Comparison of ENCODE assay signal across 7 cellular contexts in the genomic region with DNA sequence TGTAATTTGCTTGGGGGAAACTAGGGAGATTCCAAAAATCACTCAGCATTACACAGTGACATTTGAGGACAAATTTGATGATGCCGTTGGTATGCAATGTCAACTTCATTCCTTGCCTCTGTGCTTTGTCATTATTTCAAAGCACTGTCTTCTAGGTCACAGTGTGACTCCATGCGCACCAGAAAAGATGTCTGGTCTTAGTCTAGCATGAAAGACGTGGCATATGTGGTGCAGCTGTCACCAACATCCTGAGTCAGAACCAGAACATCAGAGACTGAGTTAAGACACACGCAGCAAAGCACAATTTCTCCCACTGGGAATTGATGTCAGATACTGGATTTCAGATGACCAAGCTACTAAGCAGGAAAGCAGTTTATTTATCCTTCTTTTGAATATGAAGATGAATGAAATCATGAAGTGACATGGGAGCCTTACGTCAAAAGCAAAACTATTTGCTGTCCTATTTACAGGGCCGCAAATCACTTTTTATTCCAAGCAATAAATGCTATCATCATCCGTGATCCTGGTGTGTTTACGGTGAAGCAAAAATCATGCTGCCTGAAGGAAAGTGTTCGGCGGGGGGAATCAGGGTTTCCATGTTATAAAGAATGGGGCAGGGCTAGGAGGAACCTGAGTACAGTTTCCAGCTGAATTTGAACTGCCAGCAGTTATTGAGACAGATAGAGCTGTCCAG.
DNase-seq lines count a peak whose midpoint lies in the region; ATAC-seq, FAIRE-seq and TF ChIP-seq lines count a peak whose summit lies in the region.
"Not testable (repeated sequence)": the region's sequence is repeated elsewhere in the genome, so short reads cannot be mapped to it uniquely, and the experiment has no call there.

No MANE protein-coding gene starts in this region.

- not testable (repeated sequence) for H3K27me3 ChIP-seq in CD4-positive, alpha-beta T cell (ENCODE audit: control insufficient read depth, insufficient read depth, low read length); OCI-LY3 (ENCODE audit: low read depth, low read length); endothelial cell of umbilical vein (ENCODE audit: control insufficient read depth in 2 of 2, insufficient read depth in 2 of 2, low read length in 2 of 2)

- POLR2A ChIA-PET in CD4-positive, alpha-beta T cell (lab: Charles Lee); endothelial cell of umbilical vein (lab: Charles Lee): not testable (repeated sequence)

- H3K4me3 Mint-ChIP-seq in CD4-positive, alpha-beta T cell; activated CD4-positive, alpha-beta T cell treated with anti-CD3 and anti-CD28 coated beads, Interleukin-2, amount 10 ng/mL, durations not matched to agents 24 days and 14 days; mesothelial cell of epicardium; stimulated activated effector memory CD8-positive, alpha-beta T cell treated with anti-CD3 and anti-CD28 coated beads, Interleukin-12 subunit alpha, Interleukin-12 subunit beta, amount 100 ng/mL, for 72 hours: not testable (repeated sequence)

- H3K27ac ChIP-seq in CD4-positive, alpha-beta T cell (ENCODE audit: low read depth, low read length); endothelial cell of umbilical vein (ENCODE audit: insufficient read depth, low read depth, low read length): not testable (repeated sequence)
- H3K27ac ChIP-seq in OCI-LY3 (ENCODE audit: low read length) = peak overlapping the region; percentile 74

- not testable (repeated sequence) for H3K27ac Mint-ChIP-seq in CD4-positive, alpha-beta T cell; activated CD4-positive, alpha-beta T cell treated with anti-CD3 and anti-CD28 coated beads, Interleukin-2, amount 10 ng/mL, durations not matched to agents 24 days and 14 days; activated naive CD4-positive, alpha-beta T cell treated with anti-CD3 and anti-CD28 coated beads, Interleukin-2, amount 50 U/mL, for 72 hours; stimulated activated effector memory CD8-positive, alpha-beta T cell treated with anti-CD3 and anti-CD28 coated beads, Interleukin-12 subunit alpha, Interleukin-12 subunit beta, amount 100 ng/mL, for 72 hours
- H3K27ac Mint-ChIP-seq in mesothelial cell of epicardium = peak overlapping the region; percentile 40

- TF ChIP-seq CTCF in CD4-positive, alpha-beta T cell (IDR thresholded peaks at IDR 0.05); OCI-LY3 (IDR thresholded peaks at IDR 0.05; ENCODE audit: low read depth, low read length); endothelial cell of umbilical vein (IDR thresholded peaks at IDR 0.05; ENCODE audit: extremely low read depth in 1 of 2, insufficient read depth in 1 of 2, low read depth in 1 of 2, low read length in 2 of 2); mesothelial cell of epicardium (IDR thresholded peaks at IDR 0.05; ENCODE audit: unreplicated experiment): not testable (repeated sequence)

- CTCF ChIA-PET in CD4-positive, alpha-beta T cell (lab: Charles Lee); endothelial cell of umbilical vein (lab: Charles Lee): not testable (repeated sequence)

- H3K27me3 Mint-ChIP-seq in CD4-positive, alpha-beta T cell; activated CD4-positive, alpha-beta T cell treated with anti-CD3 and anti-CD28 coated beads, Interleukin-2, amount 10 ng/mL, durations not matched to agents 24 days and 14 days; mesothelial cell of epicardium (ENCODE audit: low read depth): not testable (repeated sequence)

- H3K36me3 Mint-ChIP-seq in CD4-positive, alpha-beta T cell (ENCODE audit: low read depth); activated CD4-positive, alpha-beta T cell treated with anti-CD3 and anti-CD28 coated beads, Interleukin-2, amount 10 ng/mL, durations not matched to agents 24 days and 14 days (ENCODE audit: low read depth); activated naive CD4-positive, alpha-beta T cell treated with anti-CD3 and anti-CD28 coated beads, Interleukin-2, amount 50 U/mL, for 72 hours; mesothelial cell of epicardium; stimulated activated effector memory CD8-positive, alpha-beta T cell treated with anti-CD3 and anti-CD28 coated beads, Interleukin-12 subunit alpha, Interleukin-12 subunit beta, amount 100 ng/mL, for 72 hours: not testable (repeated sequence)

- H3K4me1 ChIP-seq in OCI-LY3 (ENCODE audit: low read length) = peaks cover 67% of the 10 kb centered on the region
- not testable (repeated sequence) for H3K4me1 ChIP-seq in endothelial cell of umbilical vein (ENCODE audit: control insufficient read depth, extremely low read depth, insufficient read depth, low read length)

- not testable (repeated sequence) for H3K79me2 ChIP-seq in OCI-LY3 (ENCODE audit: low read length); endothelial cell of umbilical vein (ENCODE audit: control insufficient read depth, insufficient read depth, low read length)

- H4K20me1 ChIP-seq in OCI-LY3 (ENCODE audit: insufficient read depth, low read length); endothelial cell of umbilical vein (replicated peaks; ENCODE audit: control insufficient read depth, extremely low read depth, insufficient read depth, low read length): not testable (repeated sequence)

- FAIRE-seq in endothelial cell of umbilical vein (lab: Jason Lieb, UNC) = peak; percentile 59

- not testable (repeated sequence) for H3K4me1 Mint-ChIP-seq in CD4-positive, alpha-beta T cell (ENCODE audit: low read depth); stimulated activated effector memory CD8-positive, alpha-beta T cell treated with anti-CD3 and anti-CD28 coated beads, Interleukin-12 subunit alpha, Interleukin-12 subunit beta, amount 100 ng/mL, for 72 hours
- H3K4me1 Mint-ChIP-seq in activated CD4-positive, alpha-beta T cell treated with anti-CD3 and anti-CD28 coated beads, Interleukin-2, amount 10 ng/mL, durations not matched to agents 24 days and 14 days = peaks cover 14% of the 10 kb centered on the region
- peaks cover 26% of the 10 kb centered on the region for H3K4me1 Mint-ChIP-seq in mesothelial cell of epicardium

- not testable (repeated sequence) for H3K9me3 Mint-ChIP-seq in CD4-positive, alpha-beta T cell; activated CD4-positive, alpha-beta T cell treated with anti-CD3 and anti-CD28 coated beads, Interleukin-2, amount 10 ng/mL, durations not matched to agents 24 days and 14 days; activated naive CD4-positive, alpha-beta T cell treated with anti-CD3 and anti-CD28 coated beads, Interleukin-2, amount 50 U/mL, for 72 hours; mesothelial cell of epicardium; stimulated activated effector memory CD8-positive, alpha-beta T cell treated with anti-CD3 and anti-CD28 coated beads, Interleukin-12 subunit alpha, Interleukin-12 subunit beta, amount 100 ng/mL, for 72 hours

- intact Hi-C loops in CD4-positive, alpha-beta T cell (cut with DNase I, micrococcal nuclease); activated CD4-positive, alpha-beta T cell treated with anti-CD3 and anti-CD28 coated beads, Interleukin-2, amount 10 ng/mL, durations not matched to agents 24 days and 14 days (cut with micrococcal nuclease); endothelial cell of umbilical vein (cut with micrococcal nuclease): not testable (repeated sequence)

- TF ChIP-seq POLR2A in endothelial cell of umbilical vein (IDR thresholded peaks at IDR 0.05; ENCODE audit: low read depth, low read length) = not testable (repeated sequence)

- H3K9me3 ChIP-seq in CD4-positive, alpha-beta T cell (ENCODE audit: control insufficient read depth, low read length); OCI-LY3 (ENCODE audit: insufficient read depth, low read length); endothelial cell of umbilical vein (replicated peaks; ENCODE audit: control insufficient read depth, insufficient read depth, low read length): not testable (repeated sequence)

- peak overlapping the region; percentile 48 for H3K4me2 ChIP-seq in OCI-LY3 (ENCODE audit: low read length)
- H3K4me2 ChIP-seq in endothelial cell of umbilical vein (ENCODE audit: insufficient read depth, low read length) = not testable (repeated sequence)

- not testable (repeated sequence) for H3K9me1 ChIP-seq in endothelial cell of umbilical vein (replicated peaks; ENCODE audit: control insufficient read depth, extremely low read depth, insufficient read depth, low read length)

- not testable (repeated sequence) for H3K36me3 ChIP-seq in OCI-LY3 (replicated peaks; ENCODE audit: low read depth, low read length); endothelial cell of umbilical vein (ENCODE audit: control insufficient read depth in 2 of 2, extremely low read depth in 1 of 2, insufficient read depth in 2 of 2, low read length in 2 of 2)

- not testable (repeated sequence) for H3K4me3 ChIP-seq in OCI-LY3 (ENCODE audit: low read length); endothelial cell of umbilical vein (replicated peaks in 1 of 3; ENCODE audit: insufficient read depth in 1 of 3, low read depth in 1 of 3, low read length in 3 of 3)

- not testable (repeated sequence) for DNase-seq in CD4-positive, alpha-beta T cell; activated naive CD4-positive, alpha-beta T cell treated with anti-CD3 and anti-CD28 coated beads, Interleukin-2, amount 50 U/mL, for 72 hours (ENCODE audit: low spot score in 2 of 2); endothelial cell of umbilical vein (ENCODE audit: low read depth, low spot score); mesothelial cell of epicardium (ENCODE audit: low spot score in 2 of 2, unreplicated experiment in 2 of 2)
- DNase-seq in activated CD4-positive, alpha-beta T cell treated with anti-CD3 and anti-CD28 coated beads, Interleukin-2, amount 10 ng/mL, durations not matched to agents 24 days and 14 days = peak; percentile 42
- peak in 1 of 2 donors; percentile 47 for DNase-seq in stimulated activated effector memory CD8-positive, alpha-beta T cell treated with anti-CD3 and anti-CD28 coated beads, Interleukin-12 subunit alpha, Interleukin-12 subunit beta, amount 100 ng/mL, for 72 hours (ENCODE audit: low spot score in 2 of 2)

- not testable (repeated sequence) for BruUV-seq in endothelial cell of umbilical vein (replicated peaks; lab: Mats Ljungman, UMichigan)

- H3K9ac ChIP-seq in OCI-LY3 (ENCODE audit: low read length) = 0 out of 2 replicates have a peak overlapping the region, but pooled peaks have one; percentile 17
- not testable (repeated sequence) for H3K9ac ChIP-seq in endothelial cell of umbilical vein (replicated peaks; ENCODE audit: extremely low read depth, insufficient read depth, low read length)

- dilution Hi-C loops in endothelial cell of umbilical vein (cut with MboI; ENCODE audit: extremely low pct_ligation_motif_present, low sequenced_read_pairs) = not testable (repeated sequence)

- ATAC-seq in CD4-positive, alpha-beta T cell (ENCODE audit: poor library complexity) = peak; percentile 72
- ATAC-seq in activated naive CD4-positive, alpha-beta T cell treated with anti-CD3 and anti-CD28 coated beads, Interleukin-2, amount 50 U/mL, for 72 hours = peak; percentile 62 to 66
- peak; percentile 95 for ATAC-seq in stimulated activated effector memory CD8-positive, alpha-beta T cell treated with anti-CD3 and anti-CD28 coated beads, Interleukin-12 subunit alpha, Interleukin-12 subunit beta, amount 100 ng/mL, for 72 hours

- H2AFZ ChIP-seq in OCI-LY3 (ENCODE audit: low read depth, low read length); endothelial cell of umbilical vein (ENCODE audit: low read depth, low read length): not testable (repeated sequence)
